8 cellular contexts compared by ENCODE assay signal in genomic region chr9:21326526-21327139, GRCh38. TPM values are rescaled to one million over a fixed set of nuclear protein-coding genes. Genes with fewer than 3 reads are reported as not detected.
A peak's percentile ranks its signal among the peaks of the same experiment; 100 is the strongest.
DNase-seq lines count a peak whose midpoint lies in the region; ATAC-seq and TF ChIP-seq lines count a peak whose summit lies in the region.

No MANE protein-coding gene starts in this region.

- H3K4me1 Mint-ChIP-seq in progenitor cell of endocrine pancreas (ENCODE audit: low read depth): peaks cover 4% of the 10 kb centered on the region

- TF ChIP-seq EP300 in Ishikawa (IDR thresholded peaks at IDR 0.05; ENCODE audit: borderline replicate concordance): no peak

- TF ChIP-seq CTCF in progenitor cell of endocrine pancreas (IDR thresholded peaks at IDR 0.05; ENCODE audit: unreplicated experiment): peak; percentile 83

- DNase-seq in NCI-H2171 treated with DMSO at 0.1 percent for 48 hours (lab: John Stamatoyannopoulos, UW) (peak; percentile 21), NCI-H2171 (lab: John Stamatoyannopoulos, UW) (no peak), SK-N-DZ (ENCODE audit: low spot score) (peak; percentile 0), fibroblast of peridontal ligament (ENCODE audit: extremely low read depth) (peak; percentile 60), progenitor cell of endocrine pancreas (ENCODE audit: low spot score, unreplicated experiment) (no peak), ecto neural progenitor cell (ENCODE audit: low spot score) (no peak)

- H3K9me3 Mint-ChIP-seq in progenitor cell of endocrine pancreas (ENCODE audit: low read depth): no peaks in the 10 kb centered on the region

- no peak overlapping the region for H3K4me3 Mint-ChIP-seq in progenitor cell of endocrine pancreas (ENCODE audit: low read depth)

- ATAC-seq in GM21529 (IDR thresholded peaks at IDR 0.05; ENCODE audit: unreplicated experiment): peak; percentile 89

- peak; percentile 57 for TF ChIP-seq RAD21 in Ishikawa (IDR thresholded peaks at IDR 0.05; ENCODE audit: low read depth)

- no peak overlapping the region for H3K27ac Mint-ChIP-seq in progenitor cell of endocrine pancreas

- H3K27me3 Mint-ChIP-seq in progenitor cell of endocrine pancreas: no peaks in the 10 kb centered on the region

- H3K36me3 Mint-ChIP-seq in progenitor cell of endocrine pancreas (ENCODE audit: insufficient read depth): peaks cover 3% of the 10 kb centered on the region

TF ChIP-seq in Ishikawa, 13 proteins besides CTCF, POLR2A, EP300 and RAD21:
- no peak for TF ChIP-seq MAX (IDR thresholded peaks at IDR 0.05)
- no peak for TF ChIP-seq YY1 (IDR thresholded peaks at IDR 0.05; ENCODE audit: low read depth)
- no peak for TF ChIP-seq FOXM1 (IDR thresholded peaks at IDR 0.05; ENCODE audit: borderline replicate concordance, low read depth)
- TF ChIP-seq CEBPB (IDR thresholded peaks at IDR 0.05): no peak
- no peak for TF ChIP-seq TEAD4 (IDR thresholded peaks at IDR 0.05)
- TF ChIP-seq ZBTB7A (IDR thresholded peaks at IDR 0.05; ENCODE audit: low read depth): no peak
- no peak for TF ChIP-seq CREB1 (IDR thresholded peaks at IDR 0.05; ENCODE audit: low read depth)
- TF ChIP-seq, protein P1, sequence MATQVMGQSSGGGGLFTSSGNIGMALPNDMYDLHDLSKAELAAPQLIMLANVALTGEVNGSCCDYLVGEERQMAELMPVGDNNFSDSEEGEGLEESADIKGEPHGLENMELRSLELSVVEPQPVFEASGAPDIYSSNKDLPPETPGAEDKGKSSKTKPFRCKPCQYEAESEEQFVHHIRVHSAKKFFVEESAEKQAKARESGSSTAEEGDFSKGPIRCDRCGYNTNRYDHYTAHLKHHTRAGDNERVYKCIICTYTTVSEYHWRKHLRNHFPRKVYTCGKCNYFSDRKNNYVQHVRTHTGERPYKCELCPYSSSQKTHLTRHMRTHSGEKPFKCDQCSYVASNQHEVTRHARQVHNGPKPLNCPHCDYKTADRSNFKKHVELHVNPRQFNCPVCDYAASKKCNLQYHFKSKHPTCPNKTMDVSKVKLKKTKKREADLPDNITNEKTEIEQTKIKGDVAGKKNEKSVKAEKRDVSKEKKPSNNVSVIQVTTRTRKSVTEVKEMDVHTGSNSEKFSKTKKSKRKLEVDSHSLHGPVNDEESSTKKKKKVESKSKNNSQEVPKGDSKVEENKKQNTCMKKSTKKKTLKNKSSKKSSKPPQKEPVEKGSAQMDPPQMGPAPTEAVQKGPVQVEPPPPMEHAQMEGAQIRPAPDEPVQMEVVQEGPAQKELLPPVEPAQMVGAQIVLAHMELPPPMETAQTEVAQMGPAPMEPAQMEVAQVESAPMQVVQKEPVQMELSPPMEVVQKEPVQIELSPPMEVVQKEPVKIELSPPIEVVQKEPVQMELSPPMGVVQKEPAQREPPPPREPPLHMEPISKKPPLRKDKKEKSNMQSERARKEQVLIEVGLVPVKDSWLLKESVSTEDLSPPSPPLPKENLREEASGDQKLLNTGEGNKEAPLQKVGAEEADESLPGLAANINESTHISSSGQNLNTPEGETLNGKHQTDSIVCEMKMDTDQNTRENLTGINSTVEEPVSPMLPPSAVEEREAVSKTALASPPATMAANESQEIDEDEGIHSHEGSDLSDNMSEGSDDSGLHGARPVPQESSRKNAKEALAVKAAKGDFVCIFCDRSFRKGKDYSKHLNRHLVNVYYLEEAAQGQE (IDR thresholded peaks at IDR 0.05; ENCODE audit: low read depth): no peak
- no peak for TF ChIP-seq NFIC (IDR thresholded peaks at IDR 0.05)
- no peak for TF ChIP-seq EGR1 (IDR thresholded peaks at IDR 0.05)
- TF ChIP-seq TCF12 (IDR thresholded peaks at IDR 0.05; ENCODE audit: low read depth): no peak
TF ChIP-seq in Ishikawa: peak in this region for 0.

RNA-seq across cellular contexts. Expression of gene KLHL9, which starts 8.6 kb away (rescaled TPM):
- 7.0 and 8.8 TPM in 2 replicates for polyA plus RNA-seq in SK-N-DZ (2014; cell fraction: cytosol; rRNA removed)
- 3.3 and 4.6 TPM in 2 replicates for polyA plus RNA-seq in SK-N-DZ (2014; cell fraction: nucleus; rRNA removed)
- 35.5 and 35.9 TPM in 2 replicates for total RNA-seq in progenitor cell of endocrine pancreas

RNA-seq across cellular contexts. Expression of gene IFNA5, which starts 21.5 kb away (rescaled TPM):
- polyA plus RNA-seq in SK-N-DZ (2014; cell fraction: cytosol; rRNA removed): not detected in 2 replicates
- polyA plus RNA-seq in SK-N-DZ (2014; cell fraction: nucleus; rRNA removed): not detected in 2 replicates
- not detected in 2 replicates for total RNA-seq in progenitor cell of endocrine pancreas

RNA-seq across cellular contexts. Expression of gene IFNA6, which starts 24.1 kb away (rescaled TPM):
- polyA plus RNA-seq in SK-N-DZ (2014; cell fraction: cytosol; rRNA removed): not detected in 2 replicates
- polyA plus RNA-seq in SK-N-DZ (2014; cell fraction: nucleus; rRNA removed): not detected in 2 replicates
- not detected in 2 replicates for total RNA-seq in progenitor cell of endocrine pancreas

RNA-seq across cellular contexts. Expression of gene IFNA13, which starts 41.2 kb away (rescaled TPM):
- not detected in 2 replicates for polyA plus RNA-seq in SK-N-DZ (2014; cell fraction: cytosol; rRNA removed)
- polyA plus RNA-seq in SK-N-DZ (2014; cell fraction: nucleus; rRNA removed): not detected in 2 replicates
- not detected in 2 replicates for total RNA-seq in progenitor cell of endocrine pancreas

RNA-seq across cellular contexts. Expression of gene IFNA2, which starts 58.6 kb away (rescaled TPM):
- polyA plus RNA-seq in SK-N-DZ (2014; cell fraction: cytosol; rRNA removed): not detected in 2 replicates
- polyA plus RNA-seq in SK-N-DZ (2014; cell fraction: nucleus; rRNA removed): not detected in 2 replicates
- not detected in 2 replicates for total RNA-seq in progenitor cell of endocrine pancreas

Comparison
In these comparisons a context has a peak if more than half of its experiments do, and no peak if none do; other contexts are left out.
1. DNase-seq: peak in NCI-H2171 treated with DMSO at 0.1 percent for 48 hours (single experiment), SK-N-DZ (single experiment) and fibroblast of peridontal ligament (single experiment); none in NCI-H2171 (single experiment), progenitor cell of endocrine pancreas (single experiment) and ecto neural progenitor cell (single experiment).